ENCODE assay signal across 10 cellular contexts in the genomic region with DNA sequence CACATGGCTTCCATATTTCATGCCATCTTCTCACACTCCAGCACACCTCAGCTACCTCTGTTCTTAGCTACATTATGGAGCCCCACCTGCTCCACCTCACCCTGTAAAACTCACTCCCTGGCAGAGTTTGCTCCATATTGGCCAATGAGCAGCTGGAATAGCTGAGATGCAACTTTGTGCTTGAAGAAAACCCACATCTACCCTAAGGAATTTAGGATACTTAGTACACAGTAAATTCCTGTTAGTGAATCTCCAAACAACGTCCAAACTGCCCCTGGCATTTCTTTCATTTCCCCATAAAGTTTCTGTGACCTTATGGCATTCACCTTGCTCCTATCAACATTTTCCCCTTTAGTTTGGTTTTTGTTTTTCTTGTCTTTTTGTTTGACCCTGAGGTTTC. TPM values are rescaled to one million over a fixed set of nuclear protein-coding genes. Genes with fewer than 3 reads are reported as not detected.
DNase-seq lines count a peak whose midpoint lies in the region; ATAC-seq and TF ChIP-seq lines count a peak whose summit lies in the region.
"Had no signal": no experiment of that assay in that cellular context is flagged by ENCODE, and none has a peak within 500 bp of the region (broad histone marks: within the 10 kb centered on the region; RNA-seq: fewer than 3 reads in every experiment).

No MANE protein-coding gene starts in this region.

- H3K27ac Mint-ChIP-seq in GM23338 (peak overlapping the region; percentile 7; the same call in 1 of the 2 replicates), WTC11 (peak overlapping the region; percentile 84)

- H3K27ac ChIP-seq in GM23338 (ENCODE audit: low read depth) = peak overlapping the region; percentile 18; the same call in 1 of the 2 replicates
- peak overlapping the region; percentile 78 for H3K27ac ChIP-seq in epithelial cell of prostate
- H3K27ac ChIP-seq in smooth muscle cell (ENCODE audit: low read depth) = peak overlapping the region; percentile 49
- peak overlapping the region in 2 of 5 donors; percentile 7 to 9 for H3K27ac ChIP-seq in stomach
- no peak overlapping the region for H3K27ac ChIP-seq in left lung

- no peaks in the 10 kb centered on the region; the same call in 2 of the 3 replicates for H3K9me3 Mint-ChIP-seq in GM23338
- H3K9me3 Mint-ChIP-seq in WTC11 = no peaks in the 10 kb centered on the region

- POLR2A ChIA-PET in WTC11 (lab: Charles Lee) = interaction anchor here (0.6 to 0.7 kb wide), 2 partner anchors 13 to 36 kb away, joined by 3 to 4 read pairs; no protein-coding TSS in a partner anchor

- H3K4me2 ChIP-seq in GM23338 (no peak overlapping the region), smooth muscle cell (no peak overlapping the region)

- TF ChIP-seq CTCF in GM23338 (conservative IDR thresholded peaks at IDR 0.05; ENCODE audit: low read depth in 2 of 2) (no peak), WTC11 (IDR thresholded peaks at IDR 0.05) (no peak), smooth muscle cell (IDR thresholded peaks at IDR 0.05; ENCODE audit: borderline replicate concordance, insufficient read depth, poor library complexity, severe bottlenecking) (no peak), stomach (IDR thresholded peaks at IDR 0.05) (no peak), left lung (IDR thresholded peaks at IDR 0.05) (no peak)

- DNase-seq in GM23338 (ENCODE audit: low spot score) = no peak
- DNase-seq in WTC11 (ENCODE audit: low spot score) = no peak
- no peak for DNase-seq in epithelial cell of prostate (ENCODE audit: low read depth, low spot score)
- DNase-seq in smooth muscle cell (lab: John Stamatoyannopoulos, UW; ENCODE audit: unreplicated experiment) = no peak
- DNase-seq in stomach = no peak
- no peak for DNase-seq in left lung
- DNase-seq in stimulated activated CD4-positive, alpha-beta T cell treated with anti-CD3 and anti-CD28 coated beads, Interleukin-15, amount 100 ng/mL, for 24 hours = no peak
- DNase-seq: GF-D8, NCI-H345 had no signal

- WGBS in smooth muscle cell (ENCODE audit: low lambda C conversion rate) = 72% methylated on average over 1 of the region's 1 CpG
- WGBS in stomach, 5 donors = 39 to 63% (median 60%) methylated on average over 1 of the region's 1 CpG

- H3K27me3 ChIP-seq in GM23338 (ENCODE audit: insufficient read depth) (peaks cover 11% of the 10 kb centered on the region), smooth muscle cell (ENCODE audit: low read depth) (no peaks in the 10 kb centered on the region), stomach (peaks cover 0 to 32% (median 19%) of the 10 kb centered on the region in 3 donors), left lung (peaks cover 5 to 42% of the 10 kb centered on the region in 2 donors)

- H3K9me3 ChIP-seq in smooth muscle cell (replicated peaks; ENCODE audit: low read depth) (no peaks in the 10 kb centered on the region), stomach (no peaks in the 10 kb centered on the region), left lung (no peaks in the 10 kb centered on the region)

- peaks cover 9% of the 10 kb centered on the region for H3K4me1 ChIP-seq in GM23338 (ENCODE audit: insufficient read depth)
- peaks cover 9% of the 10 kb centered on the region for H3K4me1 ChIP-seq in smooth muscle cell (ENCODE audit: low read depth)
- peaks cover 24 to 46% (median 34%) of the 10 kb centered on the region in 4 donors for H3K4me1 ChIP-seq in stomach
- H3K4me1 ChIP-seq in left lung = peaks cover 16 to 42% of the 10 kb centered on the region in 2 donors

- H3F3A ChIP-seq in GM23338 (replicated peaks; ENCODE audit: low read depth) (peaks cover 9% of the 10 kb centered on the region), smooth muscle cell (ENCODE audit: low read depth) (peaks cover 21% of the 10 kb centered on the region)

- CTCF ChIA-PET in WTC11 (lab: Charles Lee) = interaction anchor here (1.5 kb wide), 1 partner anchor 39 kb away, joined by 6 read pairs; no protein-coding TSS in a partner anchor

- H3K4me3 Mint-ChIP-seq in GM23338 (peak overlapping the region; percentile 6; the same call in 1 of the 3 replicates), WTC11 (no peak overlapping the region)

- TF ChIP-seq POLR2A in stomach (IDR thresholded peaks at IDR 0.05) = no peak

- no peak overlapping the region for H3K9ac ChIP-seq in smooth muscle cell (ENCODE audit: low read depth)

- peaks cover 52% of the 10 kb centered on the region for H3K36me3 Mint-ChIP-seq in GM23338 (ENCODE audit: low read depth)
- peaks cover 41% of the 10 kb centered on the region for H3K36me3 Mint-ChIP-seq in WTC11

- H3K9me2 ChIP-seq in GM23338 (ENCODE audit: insufficient read depth) = no peaks in the 10 kb centered on the region

- H3K36me3 ChIP-seq in GM23338 (ENCODE audit: insufficient read depth) = peaks cover 27% of the 10 kb centered on the region
- peaks cover 11% of the 10 kb centered on the region for H3K36me3 ChIP-seq in smooth muscle cell (ENCODE audit: low read depth)
- peaks cover 31 to 48% (median 44%) of the 10 kb centered on the region in 4 donors for H3K36me3 ChIP-seq in stomach
- peaks cover 0 to 51% of the 10 kb centered on the region in 2 donors for H3K36me3 ChIP-seq in left lung

- TF ChIP-seq EP300 in stomach (IDR thresholded peaks at IDR 0.05) = no peak

- H3K4me3 ChIP-seq in GM23338 (no peak overlapping the region), smooth muscle cell (no peak overlapping the region), stomach (no peak overlapping the region), left lung (no peak overlapping the region)

- no peak for ATAC-seq in GM23338
- no peak for ATAC-seq in WTC11
- ATAC-seq in left lung = no peak

- H2AFZ ChIP-seq in GM23338 (no peak overlapping the region), smooth muscle cell (ENCODE audit: low read depth) (no peak overlapping the region)

- H3K27me3 Mint-ChIP-seq in GM23338 (ENCODE audit: insufficient read depth, low read depth, poor library complexity) (peaks cover 20% of the 10 kb centered on the region), WTC11 (ENCODE audit: low read depth) (peaks cover 16% of the 10 kb centered on the region)

- H4K20me1 ChIP-seq in GM23338 (replicated peaks; ENCODE audit: insufficient read depth) = peaks cover 6% of the 10 kb centered on the region; the same call in 1 of the 2 replicates
- peaks cover 18% of the 10 kb centered on the region for H4K20me1 ChIP-seq in smooth muscle cell (ENCODE audit: low read depth)

- peaks cover 14% of the 10 kb centered on the region for H3K79me2 ChIP-seq in GM23338 (replicated peaks; ENCODE audit: insufficient read depth)
- H3K79me2 ChIP-seq in smooth muscle cell (ENCODE audit: low read depth) = no peaks in the 10 kb centered on the region

- intact Hi-C loops in stomach (cut with DNase I; ENCODE audit: low total_unique reads) = no loop called here
- intact Hi-C loops in left lung (cut with DNase I) = no loop called here

- peaks cover 23% of the 10 kb centered on the region for H3K4me1 Mint-ChIP-seq in GM23338
- peaks cover 26% of the 10 kb centered on the region for H3K4me1 Mint-ChIP-seq in WTC11

TF ChIP-seq in GM23338, 12 proteins besides CTCF, POLR2A, EP300 and RAD21 (continues in another document):
- TF ChIP-seq ZNF114 (CRISPR knock-in tag; IDR thresholded peaks at IDR 0.05) = no peak

TF ChIP-seq in WTC11, 78 proteins besides CTCF, POLR2A, EP300 and RAD21 (continues in another document):
- TF ChIP-seq NR1H2 (CRISPR knock-in tag; IDR thresholded peaks at IDR 0.05) (no peak), SMAD4 (CRISPR knock-in tag; IDR thresholded peaks at IDR 0.05) (no peak), EMX1 (CRISPR knock-in tag; IDR thresholded peaks at IDR 0.05) (no peak), HMGA2 (CRISPR knock-in tag; IDR thresholded peaks at IDR 0.05) (no peak)
- TF ChIP-seq, protein P1, sequence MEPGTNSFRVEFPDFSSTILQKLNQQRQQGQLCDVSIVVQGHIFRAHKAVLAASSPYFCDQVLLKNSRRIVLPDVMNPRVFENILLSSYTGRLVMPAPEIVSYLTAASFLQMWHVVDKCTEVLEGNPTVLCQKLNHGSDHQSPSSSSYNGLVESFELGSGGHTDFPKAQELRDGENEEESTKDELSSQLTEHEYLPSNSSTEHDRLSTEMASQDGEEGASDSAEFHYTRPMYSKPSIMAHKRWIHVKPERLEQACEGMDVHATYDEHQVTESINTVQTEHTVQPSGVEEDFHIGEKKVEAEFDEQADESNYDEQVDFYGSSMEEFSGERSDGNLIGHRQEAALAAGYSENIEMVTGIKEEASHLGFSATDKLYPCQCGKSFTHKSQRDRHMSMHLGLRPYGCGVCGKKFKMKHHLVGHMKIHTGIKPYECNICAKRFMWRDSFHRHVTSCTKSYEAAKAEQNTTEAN (CRISPR knock-in tag; IDR thresholded peaks at IDR 0.05) = no peak

RNA-seq across cellular contexts. Expression of a gene that starts 2.2 kb away (rescaled TPM):
- 13.1 and 16.9 TPM in 2 replicates for total RNA-seq in GM23338 (2014; rRNA removed; shearing (Covaris generic))
- 9.7 and 9.9 TPM in 2 replicates for polyA plus RNA-seq in GM23338 (2016; fragmentation: Nextera tagmentation; extraction: Ambion mirVana)
- total RNA-seq in WTC11 (2021) = 13.8 to 21.9 TPM (median 17.4 TPM) in 3 replicates
- 0.49 and 1.5 TPM in 2 replicates for total RNA-seq in smooth muscle cell
- polyA plus RNA-seq in smooth muscle cell = 2.4 and 4.1 TPM in 2 replicates
- 1 to 10 TPM in 2 of 5 donors, under 1 TPM in 1, not detected in 2; 0.45 to 4.6 (median 1.6) TPM for total RNA-seq in stomach
- polyA plus RNA-seq in stomach = 1 to 10 TPM in 1 of 3 donors, under 1 TPM in 2; 0.76 to 1.2 (median 0.93) TPM
- under 1 TPM; 0.55 TPM for total RNA-seq in left lung

RNA-seq across cellular contexts. Expression of a gene that starts 35.6 kb away (rescaled TPM):
- total RNA-seq in GM23338 (2014; rRNA removed; shearing (Covaris generic)) = 282 and 292 TPM in 2 replicates
- polyA plus RNA-seq in GM23338 (2016; fragmentation: Nextera tagmentation; extraction: Ambion mirVana) (102 and 109 TPM in 2 replicates), smooth muscle cell (140 and 150 TPM in 2 replicates), stomach (10 to 100 TPM; 73.9 to 77.0 (median 74.2) TPM)
- total RNA-seq in WTC11 (2021) (270 to 316 TPM (median 295 TPM) in 3 replicates), smooth muscle cell (143 and 164 TPM in 2 replicates), stomach (100 to 1,000 TPM in 4 of 5 donors, 10 to 100 TPM in 1; 44.2 to 489 (median 152) TPM), left lung (100 to 1,000 TPM; 140 to 163 TPM)

RNA-seq across cellular contexts. Expression of a gene that starts 35.7 kb away (rescaled TPM):
- total RNA-seq in GM23338 (2014; rRNA removed; shearing (Covaris generic)) = 27.0 and 46.9 TPM in 2 replicates
- polyA plus RNA-seq in GM23338 (2016; fragmentation: Nextera tagmentation; extraction: Ambion mirVana) (21.1 and 21.7 TPM in 2 replicates), smooth muscle cell (47.0 and 49.8 TPM in 2 replicates), stomach (10 to 100 TPM; 28.0 to 42.9 (median 41.3) TPM)
- total RNA-seq in WTC11 (2021) (86.8 to 96.5 TPM (median 87.8 TPM) in 3 replicates), smooth muscle cell (18.1 and 24.3 TPM in 2 replicates), stomach (100 to 1,000 TPM in 1 of 5 donors, 10 to 100 TPM in 4; 20.6 to 136 (median 63.9) TPM), left lung (10 to 100 TPM; 48.1 to 48.5 TPM)

RNA-seq across cellular contexts. Expression of a gene that starts 56.4 kb away (rescaled TPM):
- 0.12 and 0.52 TPM in 2 replicates for total RNA-seq in GM23338 (2014; rRNA removed; shearing (Covaris generic))
- polyA plus RNA-seq in GM23338 (2016; fragmentation: Nextera tagmentation; extraction: Ambion mirVana) (0.45 and 1.0 TPM in 2 replicates), smooth muscle cell (0.17 TPM in 1 of 2 replicates, not detected in the other), stomach (1,000 to 10,000 TPM; 1,014 to 6,178 (median 3,688) TPM)
- total RNA-seq in WTC11 (2021) (0.16 to 0.35 TPM (median 0.30 TPM) in 3 replicates), smooth muscle cell (not detected in 2 replicates), stomach (1,000 to 10,000 TPM in 2 of 5 donors, 100 to 1,000 TPM in 1, 10 to 100 TPM in 1, 1 to 10 TPM in 1; 5.9 to 5,713 (median 190) TPM), left lung (under 1 TPM in 1 of 2 donors, not detected in 1; 0.47 TPM)
- total RNA-seq: dermis microvascular lymphatic vessel endothelial cell had no signal

Comparison
In these comparisons a context has a peak if more than half of its experiments do, and no peak if none do; other contexts are left out.
1. H3K27ac ChIP-seq: peak in GM23338 (single experiment), epithelial cell of prostate (single experiment) and smooth muscle cell (single experiment); none in left lung (0 of 2).